9 cellular contexts compared by ENCODE assay signal in genomic region chr2:218895758-218896500, GRCh38. TPM values are rescaled to one million over a fixed set of nuclear protein-coding genes. Genes with fewer than 3 reads are reported as not detected.
DNase-seq lines count a peak whose midpoint lies in the region; ATAC-seq and TF ChIP-seq lines count a peak whose summit lies in the region.
"Had no signal": no experiment of that assay in that cellular context is flagged by ENCODE, and none has a peak within 500 bp of the region (broad histone marks: within the 10 kb centered on the region; RNA-seq: fewer than 3 reads in every experiment).

No MANE protein-coding gene starts in this region.

- no peaks in the 10 kb centered on the region for H3K36me3 ChIP-seq in breast epithelium

- TF ChIP-seq CTCF in MCF 10A (IDR thresholded peaks at IDR 0.05; ENCODE audit: unreplicated experiment) (no peak), breast epithelium (IDR thresholded peaks at IDR 0.05) (no peak), type B pancreatic cell (conservative IDR thresholded peaks at IDR 0.05) (no peak)

- H3K4me1 Mint-ChIP-seq in MCF 10A (ENCODE audit: insufficient read depth, unreplicated experiment): peaks cover 43% of the 10 kb centered on the region
- peaks cover 39% of the 10 kb centered on the region for H3K4me1 Mint-ChIP-seq in activated naive CD8-positive, alpha-beta T cell treated with anti-CD3 and anti-CD28 coated beads, Interleukin-2, amount 10 ng/mL, durations not matched to agents 7 days and 5 days
- peaks cover 30% of the 10 kb centered on the region for H3K4me1 Mint-ChIP-seq in type B pancreatic cell (ENCODE audit: unreplicated experiment)

- TF ChIP-seq POLR2A in breast epithelium (IDR thresholded peaks at IDR 0.05): no peak

- ATAC-seq in HG03175 (IDR thresholded peaks at IDR 0.05; ENCODE audit: unreplicated experiment): peak; percentile 21
- no peak for ATAC-seq in activated naive CD8-positive, alpha-beta T cell treated with anti-CD3 and anti-CD28 coated beads, Interleukin-2, amount 10 ng/mL, durations not matched to agents 7 days and 5 days (ENCODE audit: low read depth)

- BruUV-seq in MCF 10A (replicated peaks; lab: Mats Ljungman, UMichigan): no TSS peak

- POLR2A ChIA-PET in MCF 10A (lab: Yijun Ruan, JAX): interaction anchor here (0.5 to 9.7 kb wide), 6 partner anchors 15 to 679 kb away, joined by 3 to 237 read pairs (median 3); partner anchors contain the start of genes CNPPD1, GLB1L, STK16 and WNT10A
- POLR2A ChIA-PET in activated naive CD8-positive, alpha-beta T cell treated with anti-CD3 and anti-CD28 coated beads, Interleukin-2, amount 10 ng/mL, durations not matched to agents 7 days and 5 days (lab: Charles Lee): interaction anchor here (0.6 to 4.4 kb wide), 3 partner anchors 13 to 305 kb away, joined by 4 to 53 read pairs (median 4); partner anchors contain the start of gene WNT10A

- H3K36me3 Mint-ChIP-seq in MCF 10A (ENCODE audit: insufficient read depth, unreplicated experiment) (no peaks in the 10 kb centered on the region), type B pancreatic cell (no peaks in the 10 kb centered on the region)
- no peaks in the 10 kb centered on the region for H3K36me3 Mint-ChIP-seq in activated naive CD8-positive, alpha-beta T cell treated with anti-CD3 and anti-CD28 coated beads, Interleukin-2, amount 10 ng/mL, durations not matched to agents 7 days and 5 days

- intact Hi-C loops in MCF 10A (cut with micrococcal nuclease) (no loop called here), breast epithelium (cut with DNase I; ENCODE audit: low total_unique reads) (no loop called here)

- CTCF ChIA-PET in MCF 10A (lab: Yijun Ruan, JAX): interaction anchor here (0.6 to 23.6 kb wide), 4 partner anchors 14 to 238 kb away, joined by 3 to 839 read pairs (median 42); partner anchors contain the start of gene WNT10A

- DNase-seq in MCF 10A (ENCODE audit: unreplicated experiment) (no peak), breast epithelium (ENCODE audit: low spot score in 2 of 2) (no peak), type B pancreatic cell (ENCODE audit: extremely low spot score, unreplicated experiment) (no peak), SKM-1 treated with dmso at 0.1 percent for 144 hours (lab: John Stamatoyannopoulos, UW; ENCODE audit: unreplicated experiment) (no peak), NCI-H774 (lab: John Stamatoyannopoulos, UW) (no peak)
- DNase-seq in activated naive CD8-positive, alpha-beta T cell treated with anti-CD3 and anti-CD28 coated beads, Interleukin-2, amount 10 ng/mL, durations not matched to agents 7 days and 5 days: no peak
- DNase-seq in activated CD8-positive, alpha-beta memory T cell treated with anti-CD3 and anti-CD28 coated beads, Interleukin-2, amount 50 U/mL, for 48 hours: no peak

- no peak overlapping the region for H3K4me3 ChIP-seq in breast epithelium

- peak overlapping the region; percentile 44 for H3K27ac Mint-ChIP-seq in MCF 10A (ENCODE audit: low read depth, unreplicated experiment)
- H3K27ac Mint-ChIP-seq in activated naive CD8-positive, alpha-beta T cell treated with anti-CD3 and anti-CD28 coated beads, Interleukin-2, amount 10 ng/mL, durations not matched to agents 7 days and 5 days: peak overlapping the region; percentile 58
- peak overlapping the region; percentile 93 for H3K27ac Mint-ChIP-seq in type B pancreatic cell

- H3K27me3 ChIP-seq in breast epithelium: peaks cover 4 to 66% of the 10 kb centered on the region in 2 donors

- peaks cover 7% of the 10 kb centered on the region for H3K27me3 Mint-ChIP-seq in MCF 10A (ENCODE audit: insufficient read depth, unreplicated experiment)
- H3K27me3 Mint-ChIP-seq in activated naive CD8-positive, alpha-beta T cell treated with anti-CD3 and anti-CD28 coated beads, Interleukin-2, amount 10 ng/mL, durations not matched to agents 7 days and 5 days: peaks cover 59% of the 10 kb centered on the region
- peaks cover 74% of the 10 kb centered on the region for H3K27me3 Mint-ChIP-seq in type B pancreatic cell

- H3K27ac ChIP-seq in breast epithelium: no peak overlapping the region

- H3K9me3 Mint-ChIP-seq in MCF 10A (ENCODE audit: unreplicated experiment) (no peaks in the 10 kb centered on the region), type B pancreatic cell (no peaks in the 10 kb centered on the region)
- H3K9me3 Mint-ChIP-seq in activated naive CD8-positive, alpha-beta T cell treated with anti-CD3 and anti-CD28 coated beads, Interleukin-2, amount 10 ng/mL, durations not matched to agents 7 days and 5 days: no peaks in the 10 kb centered on the region

- H3K4me3 Mint-ChIP-seq in MCF 10A (ENCODE audit: unreplicated experiment) (peak overlapping the region; percentile 67), type B pancreatic cell (peak overlapping the region; percentile 80)
- peak overlapping the region; percentile 57 for H3K4me3 Mint-ChIP-seq in activated naive CD8-positive, alpha-beta T cell treated with anti-CD3 and anti-CD28 coated beads, Interleukin-2, amount 10 ng/mL, durations not matched to agents 7 days and 5 days

- H3K4me1 ChIP-seq in breast epithelium: peaks cover 0 to 11% of the 10 kb centered on the region in 2 donors

- no peaks in the 10 kb centered on the region for H3K9me3 ChIP-seq in breast epithelium

RNA-seq across cellular contexts. Expression of gene WNT10A, which starts 15.3 kb away (rescaled TPM):
- total RNA-seq in MCF 10A (2022): 0.44 TPM in 1 of 2 replicates, not detected in the other
- 1 to 10 TPM in 1 of 3 donors, under 1 TPM in 1, not detected in 1; 0.88 to 2.9 TPM for total RNA-seq in breast epithelium
- total RNA-seq in activated naive CD8-positive, alpha-beta T cell treated with anti-CD3 and anti-CD28 coated beads, Interleukin-2, amount 10 ng/mL, durations not matched to agents 7 days and 5 days: 1 to 10 TPM; 1.9 to 2.5 TPM
- total RNA-seq in type B pancreatic cell (ENCODE audit: low replicate concordance): 5.5 and 31.8 TPM in 2 replicates
- total RNA-seq: temporal lobe had no signal

RNA-seq across cellular contexts. Expression of gene WNT6, which starts 36.3 kb away (rescaled TPM):
- not detected in 2 replicates for total RNA-seq in MCF 10A (2022)
- total RNA-seq in breast epithelium: 1 to 10 TPM in 2 of 3 donors, under 1 TPM in 1; 0.48 to 3.3 (median 1.3) TPM
- total RNA-seq in activated naive CD8-positive, alpha-beta T cell treated with anti-CD3 and anti-CD28 coated beads, Interleukin-2, amount 10 ng/mL, durations not matched to agents 7 days and 5 days: not detected
- 24.7 and 123 TPM in 2 replicates for total RNA-seq in type B pancreatic cell (ENCODE audit: low replicate concordance)
- total RNA-seq: temporal lobe had no signal
